ENCODE assay signal across 10 cellular contexts in the genomic region with DNA sequence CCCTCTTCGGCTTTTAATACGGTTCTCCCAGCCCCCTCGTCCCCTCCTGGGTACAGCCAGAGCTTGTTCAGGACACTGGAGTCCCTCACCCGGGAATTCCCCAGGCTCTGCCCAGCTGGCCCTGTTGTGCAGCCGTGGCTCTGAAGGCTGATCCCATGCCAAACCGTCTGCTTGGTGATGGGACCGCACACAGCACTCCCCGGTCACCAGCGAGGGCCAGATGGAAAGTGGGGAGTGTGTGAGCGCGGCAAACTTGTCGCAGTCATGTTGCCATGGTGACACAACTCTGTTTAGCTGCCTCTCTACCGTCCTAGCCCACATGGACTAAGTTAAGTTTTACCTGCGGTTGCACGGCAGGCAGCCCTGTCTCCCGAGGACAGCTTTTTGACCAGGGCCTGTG.
DNase-seq lines count a peak whose midpoint lies in the region; ATAC-seq and TF ChIP-seq lines count a peak whose summit lies in the region.
"Had no signal": no experiment of that assay in that cellular context is flagged by ENCODE, and none has a peak within 500 bp of the region (broad histone marks: within the 10 kb centered on the region; RNA-seq: fewer than 3 reads in every experiment).

No MANE protein-coding gene starts in this region.

- H2AFZ ChIP-seq in H9 (ENCODE audit: low read length) (no peak overlapping the region), hepatocyte (no peak overlapping the region)

- H2BK5ac ChIP-seq in H9 (ENCODE audit: insufficient read length, low read length) = no peak overlapping the region

- peaks cover 5 to 7% of the 10 kb centered on the region in 2 experiments; a peak in 3 of 5 replicates for H3K9me3 Mint-ChIP-seq in H9
- H3K9me3 Mint-ChIP-seq in activated CD4-positive, alpha-beta T cell treated with anti-CD3 and anti-CD28 coated beads, Interleukin-2, amount 10 ng/mL, durations not matched to agents 24 days and 14 days = no peaks in the 10 kb centered on the region

- DNase-seq in H9 (peak; percentile 57), WERI-Rb-1 (peak; percentile 76), hepatocyte (ENCODE audit: low spot score) (peak; percentile 46), retina (peak; percentile 78), foreskin melanocyte (no peak)
- no peak for DNase-seq in activated CD4-positive, alpha-beta T cell treated with anti-CD3 and anti-CD28 coated beads, Interleukin-2, amount 10 ng/mL, durations not matched to agents 24 days and 14 days
- DNase-seq: amniotic stem cell, testis had no signal

- H3K23ac ChIP-seq in H9 (ENCODE audit: insufficient read length, low read depth, low read length) = no peak overlapping the region

- H2BK12ac ChIP-seq in H9 (ENCODE audit: insufficient read length, low read depth, low read length) = no peak overlapping the region

- no peak overlapping the region for H4K91ac ChIP-seq in H9 (ENCODE audit: insufficient read length, low read depth, low read length)

- no peak overlapping the region for H4K5ac ChIP-seq in H9 (ENCODE audit: insufficient read length, low read depth, low read length)

- no peak overlapping the region for H2BK20ac ChIP-seq in H9 (ENCODE audit: low read depth, low read length, poor library complexity, severe bottlenecking)

- no peak overlapping the region for H3K4ac ChIP-seq in H9 (ENCODE audit: low read depth, low read length)

- H3K27ac ChIP-seq in H9 (ENCODE audit: insufficient read length, low read depth, low read length) = no peak overlapping the region
- peak overlapping the region; percentile 61 for H3K27ac ChIP-seq in WERI-Rb-1
- H3K27ac ChIP-seq in hepatocyte = no peak overlapping the region
- H3K27ac ChIP-seq: testis had no signal

- no CpG with 5 or more reads among the region's 16 CpGs for WGBS in H9 (ENCODE audit: extremely low coverage, insufficient read length, low lambda C conversion rate)
- WGBS in hepatocyte (ENCODE audit: low lambda C conversion rate, missing lambda C conversion rate) = 67% methylated on average over 14 of the region's 16 CpGs

- H4K20me1 ChIP-seq in H9 (ENCODE audit: control insufficient read depth, insufficient read depth, insufficient read length) (no peaks in the 10 kb centered on the region), hepatocyte (ENCODE audit: insufficient read depth, poor library complexity, severe bottlenecking) (no peaks in the 10 kb centered on the region)

- no peak overlapping the region for H4K8ac ChIP-seq in H9 (replicated peaks; ENCODE audit: insufficient read length, low read depth, low read length)

- H3K56ac ChIP-seq in H9 (ENCODE audit: insufficient read length, low read depth, low read length) = no peak overlapping the region

- H3K4me1 Mint-ChIP-seq in H9 = peaks cover 16 to 25% of the 10 kb centered on the region in 2 experiments
- H3K4me1 Mint-ChIP-seq in activated CD4-positive, alpha-beta T cell treated with anti-CD3 and anti-CD28 coated beads, Interleukin-2, amount 10 ng/mL, durations not matched to agents 24 days and 14 days = no peaks in the 10 kb centered on the region

- H2AK5ac ChIP-seq in H9 (ENCODE audit: insufficient read length, low read length) = no peak overlapping the region

- H3K9ac ChIP-seq in H9 (ENCODE audit: extremely low read depth, insufficient read length, low read length) = no peak overlapping the region

- peak overlapping the region; percentile 22 to 90 (median 41); a peak in 4 of 7 replicates for H3K27ac Mint-ChIP-seq in H9
- H3K27ac Mint-ChIP-seq in activated CD4-positive, alpha-beta T cell treated with anti-CD3 and anti-CD28 coated beads, Interleukin-2, amount 10 ng/mL, durations not matched to agents 24 days and 14 days = no peak overlapping the region

- H3K27me3 ChIP-seq in H9 (ENCODE audit: insufficient read depth, low read length) (no peaks in the 10 kb centered on the region), WERI-Rb-1 (ENCODE audit: insufficient read depth, low read depth, severe bottlenecking) (no peaks in the 10 kb centered on the region), hepatocyte (no peaks in the 10 kb centered on the region)
- H3K27me3 ChIP-seq: testis had no signal

- ATAC-seq in GM18870 (IDR thresholded peaks at IDR 0.05; ENCODE audit: unreplicated experiment) (no peak), GM19395 (IDR thresholded peaks at IDR 0.05; ENCODE audit: unreplicated experiment) (no peak)

- no peak overlapping the region for H3T11ph ChIP-seq in H9 (ENCODE audit: low read length)

- no peaks in the 10 kb centered on the region for H3K9me2 ChIP-seq in hepatocyte (replicated peaks; ENCODE audit: insufficient read depth)

- peaks cover 5% of the 10 kb centered on the region; the same call in 1 of the 2 replicates for H3K4me1 ChIP-seq in H9 (ENCODE audit: insufficient read depth, low read length)
- peaks cover 4% of the 10 kb centered on the region for H3K4me1 ChIP-seq in hepatocyte (ENCODE audit: insufficient read depth)
- H3K4me1 ChIP-seq: testis had no signal

- H2BK15ac ChIP-seq in H9 (ENCODE audit: low read depth, low read length) = no peak overlapping the region

- no peak overlapping the region for H3K4me3 ChIP-seq in WERI-Rb-1 (ENCODE audit: low read depth, low read length)
- H3K4me3 ChIP-seq in hepatocyte = no peak overlapping the region
- H3K4me3 ChIP-seq: testis had no signal

- peaks cover 6% of the 10 kb centered on the region for H3K79me1 ChIP-seq in H9 (ENCODE audit: insufficient read depth, low read depth, low read length, poor library complexity, severe bottlenecking)

- no peak overlapping the region for H2BK120ac ChIP-seq in H9 (ENCODE audit: low read depth, low read length, poor library complexity, severe bottlenecking)

- H3K79me2 ChIP-seq in H9 (ENCODE audit: insufficient read depth, low read length) (no peaks in the 10 kb centered on the region; the same call in 1 of the 2 replicates), hepatocyte (no peaks in the 10 kb centered on the region)

- H3K23me2 ChIP-seq in H9 (ENCODE audit: insufficient read length, low read depth, low read length, poor library complexity, severe bottlenecking) = no peaks in the 10 kb centered on the region

- H3K4me2 ChIP-seq in H9 (ENCODE audit: insufficient read depth, insufficient read length, low read length) = no peak overlapping the region
- no peak overlapping the region for H3K4me2 ChIP-seq in hepatocyte

- H3K9me3 ChIP-seq in H9 (ENCODE audit: control insufficient read depth, low read depth, low read length) (no peaks in the 10 kb centered on the region), WERI-Rb-1 (ENCODE audit: severe bottlenecking) (peaks cover 4% of the 10 kb centered on the region), hepatocyte (ENCODE audit: low read depth) (no peaks in the 10 kb centered on the region)
- H3K9me3 ChIP-seq: testis had no signal

- H3K36me3 Mint-ChIP-seq in H9 (ENCODE audit: insufficient read depth in 1 of 3, low read depth in 3 of 3) = peaks cover 25 to 46% (median 28%) of the 10 kb centered on the region in 3 experiments
- H3K36me3 Mint-ChIP-seq in activated CD4-positive, alpha-beta T cell treated with anti-CD3 and anti-CD28 coated beads, Interleukin-2, amount 10 ng/mL, durations not matched to agents 24 days and 14 days (ENCODE audit: low read depth) = peaks cover 14% of the 10 kb centered on the region

- H3K18ac ChIP-seq in H9 (ENCODE audit: insufficient read length, low read depth, low read length) = peak overlapping the region; percentile 4

- no peaks in the 10 kb centered on the region; the same call in 1 of the 2 replicates for H3K27me3 Mint-ChIP-seq in H9 (ENCODE audit: low read depth)
- H3K27me3 Mint-ChIP-seq in activated CD4-positive, alpha-beta T cell treated with anti-CD3 and anti-CD28 coated beads, Interleukin-2, amount 10 ng/mL, durations not matched to agents 24 days and 14 days = no peaks in the 10 kb centered on the region

- intact Hi-C loops in activated CD4-positive, alpha-beta T cell treated with anti-CD3 and anti-CD28 coated beads, Interleukin-2, amount 10 ng/mL, durations not matched to agents 24 days and 14 days (cut with micrococcal nuclease) = no loop called here

- TF ChIP-seq CTCF in H9 (conservative IDR thresholded peaks at IDR 0.05) (no peak), WERI-Rb-1 (IDR thresholded peaks at IDR 0.05; ENCODE audit: low read depth, low read length) (no peak), hepatocyte (IDR thresholded peaks at IDR 0.05; ENCODE audit: poor library complexity) (no peak)

- H3K4me3 Mint-ChIP-seq in H9 = no peak overlapping the region
- no peak overlapping the region for H3K4me3 Mint-ChIP-seq in activated CD4-positive, alpha-beta T cell treated with anti-CD3 and anti-CD28 coated beads, Interleukin-2, amount 10 ng/mL, durations not matched to agents 24 days and 14 days

- H3K14ac ChIP-seq in H9 (ENCODE audit: insufficient read depth, low read length) = peak overlapping the region; percentile 30; the same call in 1 of the 2 replicates

- peaks cover 30% of the 10 kb centered on the region for H3K36me3 ChIP-seq in WERI-Rb-1
- H3K36me3 ChIP-seq in hepatocyte (replicated peaks; ENCODE audit: insufficient read depth, low read depth) = no peaks in the 10 kb centered on the region

Comparison
In these comparisons a context has a peak if more than half of its experiments do, and no peak if none do; other contexts are left out.
1. DNase-seq: peak in H9 (single experiment), WERI-Rb-1 (single experiment), hepatocyte (single experiment) and retina (single experiment); none in foreskin melanocyte (single experiment) and activated CD4-positive, alpha-beta T cell treated with anti-CD3 and anti-CD28 coated beads, Interleukin-2, amount 10 ng/mL, durations not matched to agents 24 days and 14 days (single experiment).